8 cellular contexts compared by ENCODE assay signal in genomic region chr11:9137293-9138132, GRCh38. TPM values are rescaled to one million over a fixed set of nuclear protein-coding genes. Genes with fewer than 3 reads are reported as not detected.
DNase-seq lines count a peak whose midpoint lies in the region; ATAC-seq and TF ChIP-seq lines count a peak whose summit lies in the region.

No MANE protein-coding gene starts in this region.

- no peaks in the 10 kb centered on the region for H3K4me1 ChIP-seq in right cardiac atrium (ENCODE audit: control insufficient read depth, insufficient read depth, low read length)

- H3K9me3 Mint-ChIP-seq in HFFc6 = no peaks in the 10 kb centered on the region

- 29% methylated on average over 10 of the region's 10 CpGs for WGBS in right cardiac atrium

- H3K4me1 Mint-ChIP-seq in HFFc6 (ENCODE audit: low read depth) = peaks cover 44% of the 10 kb centered on the region

- peaks cover 5% of the 10 kb centered on the region; the same call in 1 of the 2 replicates for H3K27me3 Mint-ChIP-seq in HFFc6 (ENCODE audit: insufficient read depth)

- no peaks in the 10 kb centered on the region for H3K27me3 ChIP-seq in right cardiac atrium (ENCODE audit: control insufficient read depth, insufficient read depth)

- no peak overlapping the region for H3K4me3 Mint-ChIP-seq in HFFc6

- POLR2A ChIA-PET in GM10248 (lab: Yijun Ruan, JAX) = no interaction called here

- H3K36me3 Mint-ChIP-seq in HFFc6 (ENCODE audit: low read depth) = peaks cover 54% of the 10 kb centered on the region

- peak overlapping the region; percentile 59 for H3K27ac Mint-ChIP-seq in HFFc6

- no peaks in the 10 kb centered on the region for H3K9me3 ChIP-seq in right cardiac atrium (ENCODE audit: control insufficient read depth, low read length)

- H3K4me3 ChIP-seq in right cardiac atrium (ENCODE audit: low read length) = no peak overlapping the region

- ATAC-seq in right cardiac atrium (peak; percentile 88 to 91), sciatic nerve (peak; percentile 93), HG03342 (IDR thresholded peaks at IDR 0.05; ENCODE audit: unreplicated experiment) (no peak)

- peak; percentile 78 for DNase-seq in GM10248 (ENCODE audit: extremely low spot score)
- peak; percentile 21 for DNase-seq in HFFc6
- peak; percentile 79 for DNase-seq in NCI-H1417 treated with DMSO at 0.1 percent for 48 hours (lab: John Stamatoyannopoulos, UW)
- DNase-seq in T-helper 1 cell = peak; percentile 24 to 70 (median 39)
- DNase-seq in amniotic epithelial cell (ENCODE audit: low read depth) = peak; percentile 62
- DNase-seq in right cardiac atrium = peak; percentile 65 to 90 (median 89)
- peak; percentile 84 for DNase-seq in sciatic nerve (ENCODE audit: low spot score)

- intact Hi-C loops in right cardiac atrium (cut with DNase I) = loop anchor here in 2 of 4 donors (5.0 to 10.0 kb wide), 2 partner anchors 120 to 223 kb away; partner anchors contain the start of gene AKIP1 (in 1 of the 2)
- intact Hi-C loops in sciatic nerve (cut with DNase I) = no loop called here

- CTCF ChIA-PET in GM10248 (lab: Yijun Ruan, JAX) = interaction anchor here (0.5 to 9.5 kb wide), 67 partner anchors 8 to 916 kb away, joined by 3 to 224 read pairs (median 5); partner anchors contain the start of genes AKIP1 and TMEM9B

- TF ChIP-seq CTCF in GM10248 (IDR thresholded peaks at IDR 0.05; ENCODE audit: control extremely low read depth, extremely low read depth, low read depth, missing control alignments) (peak; percentile 96), HFFc6 (IDR thresholded peaks at IDR 0.05) (peak; percentile 82)

- no peak overlapping the region for H3K27ac ChIP-seq in right cardiac atrium (ENCODE audit: low read length)

RNA-seq across cellular contexts. Expression of gene SCUBE2, which starts 46.1 kb away (rescaled TPM):
- total RNA-seq in HFFc6 (2021; fragmentation: NEBNext Ultra II Directional; extraction: Animal tissue kit (Norgen Biotek cat#: 25700)) = 1 to 10 TPM in 1 of 6 experiments, under 1 TPM in 5; 0.31 to 1.1 (median 0.80) TPM
- 1 to 10 TPM; 1.6 to 3.6 (median 2.2) TPM for total RNA-seq in right cardiac atrium
- 0.18 TPM for polyA plus RNA-seq in right cardiac atrium
- total RNA-seq in sciatic nerve = 8.8 TPM

Comparison
In these comparisons a context has a peak if more than half of its experiments do, and no peak if none do; other contexts are left out.
1. DNase-seq: peak in every context shown above with its lines; median percentile 89 in right cardiac atrium; 84 in sciatic nerve; 79 in NCI-H1417 treated with DMSO at 0.1 percent for 48 hours; 78 in GM10248; 62 in amniotic epithelial cell; 39 in T-helper 1 cell; 21 in HFFc6.